Comparison of ENCODE assay signal across 1 cellular context in the genomic region with DNA sequence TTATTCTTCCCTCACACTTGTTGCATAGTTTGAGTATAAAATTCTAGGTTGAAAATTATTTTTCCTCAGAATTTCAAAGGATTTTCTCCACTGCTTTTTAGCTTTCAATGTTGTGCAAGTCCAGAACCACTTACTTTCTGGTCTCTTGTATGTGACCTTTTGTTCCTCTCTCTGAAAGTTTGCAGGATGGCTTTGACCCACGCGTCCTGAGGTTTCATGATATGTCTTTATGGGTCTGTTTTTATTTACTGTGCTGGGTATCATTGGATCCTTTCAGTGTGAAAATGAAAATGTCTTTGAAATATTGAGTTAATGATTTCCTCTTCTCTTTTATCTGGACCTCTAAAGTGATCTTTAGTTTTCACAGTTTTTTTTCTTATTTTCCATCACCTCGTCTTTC.
TF ChIP-seq lines count a peak whose summit lies in the region.

No MANE protein-coding gene starts in this region.

TF ChIP-seq in HCT116, 20 proteins besides CTCF, POLR2A, EP300 and RAD21 (continued from another document):
- TF ChIP-seq, protein P1, sequence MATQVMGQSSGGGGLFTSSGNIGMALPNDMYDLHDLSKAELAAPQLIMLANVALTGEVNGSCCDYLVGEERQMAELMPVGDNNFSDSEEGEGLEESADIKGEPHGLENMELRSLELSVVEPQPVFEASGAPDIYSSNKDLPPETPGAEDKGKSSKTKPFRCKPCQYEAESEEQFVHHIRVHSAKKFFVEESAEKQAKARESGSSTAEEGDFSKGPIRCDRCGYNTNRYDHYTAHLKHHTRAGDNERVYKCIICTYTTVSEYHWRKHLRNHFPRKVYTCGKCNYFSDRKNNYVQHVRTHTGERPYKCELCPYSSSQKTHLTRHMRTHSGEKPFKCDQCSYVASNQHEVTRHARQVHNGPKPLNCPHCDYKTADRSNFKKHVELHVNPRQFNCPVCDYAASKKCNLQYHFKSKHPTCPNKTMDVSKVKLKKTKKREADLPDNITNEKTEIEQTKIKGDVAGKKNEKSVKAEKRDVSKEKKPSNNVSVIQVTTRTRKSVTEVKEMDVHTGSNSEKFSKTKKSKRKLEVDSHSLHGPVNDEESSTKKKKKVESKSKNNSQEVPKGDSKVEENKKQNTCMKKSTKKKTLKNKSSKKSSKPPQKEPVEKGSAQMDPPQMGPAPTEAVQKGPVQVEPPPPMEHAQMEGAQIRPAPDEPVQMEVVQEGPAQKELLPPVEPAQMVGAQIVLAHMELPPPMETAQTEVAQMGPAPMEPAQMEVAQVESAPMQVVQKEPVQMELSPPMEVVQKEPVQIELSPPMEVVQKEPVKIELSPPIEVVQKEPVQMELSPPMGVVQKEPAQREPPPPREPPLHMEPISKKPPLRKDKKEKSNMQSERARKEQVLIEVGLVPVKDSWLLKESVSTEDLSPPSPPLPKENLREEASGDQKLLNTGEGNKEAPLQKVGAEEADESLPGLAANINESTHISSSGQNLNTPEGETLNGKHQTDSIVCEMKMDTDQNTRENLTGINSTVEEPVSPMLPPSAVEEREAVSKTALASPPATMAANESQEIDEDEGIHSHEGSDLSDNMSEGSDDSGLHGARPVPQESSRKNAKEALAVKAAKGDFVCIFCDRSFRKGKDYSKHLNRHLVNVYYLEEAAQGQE (IDR thresholded peaks at IDR 0.05; ENCODE audit: low read depth): no peak
- TF ChIP-seq SRF (IDR thresholded peaks at IDR 0.05; ENCODE audit: low read depth) (no peak), JUND (IDR thresholded peaks at IDR 0.05) (no peak), FOSL1 (IDR thresholded peaks at IDR 0.05; ENCODE audit: low read depth) (no peak), SP1 (IDR thresholded peaks at IDR 0.05; ENCODE audit: low read depth) (no peak), YY1 (IDR thresholded peaks at IDR 0.05; ENCODE audit: extremely low read depth, insufficient replicate concordance, low read depth, low read length) (no peak), SIN3A (IDR thresholded peaks at IDR 0.05; ENCODE audit: low read depth) (no peak), POLR2AphosphoS5 (IDR thresholded peaks at IDR 0.05; ENCODE audit: low read depth, low read length) (no peak)
- TF ChIP-seq, protein P2, sequence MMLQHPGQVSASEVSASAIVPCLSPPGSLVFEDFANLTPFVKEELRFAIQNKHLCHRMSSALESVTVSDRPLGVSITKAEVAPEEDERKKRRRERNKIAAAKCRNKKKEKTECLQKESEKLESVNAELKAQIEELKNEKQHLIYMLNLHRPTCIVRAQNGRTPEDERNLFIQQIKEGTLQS (IDR thresholded peaks at IDR 0.05): no peak
- TF ChIP-seq, protein P3, sequence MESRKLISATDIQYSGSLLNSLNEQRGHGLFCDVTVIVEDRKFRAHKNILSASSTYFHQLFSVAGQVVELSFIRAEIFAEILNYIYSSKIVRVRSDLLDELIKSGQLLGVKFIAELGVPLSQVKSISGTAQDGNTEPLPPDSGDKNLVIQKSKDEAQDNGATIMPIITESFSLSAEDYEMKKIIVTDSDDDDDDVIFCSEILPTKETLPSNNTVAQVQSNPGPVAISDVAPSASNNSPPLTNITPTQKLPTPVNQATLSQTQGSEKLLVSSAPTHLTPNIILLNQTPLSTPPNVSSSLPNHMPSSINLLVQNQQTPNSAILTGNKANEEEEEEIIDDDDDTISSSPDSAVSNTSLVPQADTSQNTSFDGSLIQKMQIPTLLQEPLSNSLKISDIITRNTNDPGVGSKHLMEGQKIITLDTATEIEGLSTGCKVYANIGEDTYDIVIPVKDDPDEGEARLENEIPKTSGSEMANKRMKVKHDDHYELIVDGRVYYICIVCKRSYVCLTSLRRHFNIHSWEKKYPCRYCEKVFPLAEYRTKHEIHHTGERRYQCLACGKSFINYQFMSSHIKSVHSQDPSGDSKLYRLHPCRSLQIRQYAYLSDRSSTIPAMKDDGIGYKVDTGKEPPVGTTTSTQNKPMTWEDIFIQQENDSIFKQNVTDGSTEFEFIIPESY (IDR thresholded peaks at IDR 0.05; ENCODE audit: extremely low read depth, insufficient replicate concordance, low read length): no peak
